10 cellular contexts compared by ENCODE assay signal in genomic region chr6:17984822-17985660, GRCh38. TPM values are rescaled to one million over a fixed set of nuclear protein-coding genes. Genes with fewer than 3 reads are reported as not detected.
DNase-seq lines count a peak whose midpoint lies in the region; ATAC-seq and TF ChIP-seq lines count a peak whose summit lies in the region.
"Had no signal": no experiment of that assay in that cellular context is flagged by ENCODE, and none has a peak within 500 bp of the region (broad histone marks: within the 10 kb centered on the region; RNA-seq: fewer than 3 reads in every experiment).

No MANE protein-coding gene starts in this region.

- H3K27ac Mint-ChIP-seq in progenitor cell of endocrine pancreas = no peak overlapping the region

- peak overlapping the region; percentile 92 for H3K4me2 ChIP-seq in SK-N-SH

- peaks cover 39% of the 10 kb centered on the region for H3K4me1 Mint-ChIP-seq in progenitor cell of endocrine pancreas (ENCODE audit: low read depth)

- peaks cover 27% of the 10 kb centered on the region for H4K20me1 ChIP-seq in SK-N-SH (ENCODE audit: insufficient read depth)

- 49% methylated on average over 11 of the region's 11 CpGs for WGBS in SK-N-SH (ENCODE audit: low lambda C conversion rate)

- no peak for TF ChIP-seq RAD21 in SK-N-SH (IDR thresholded peaks at IDR 0.05; ENCODE audit: low read length)

- H3K4me3 ChIP-seq in BJ (ENCODE audit: low read depth, low read length) = peak overlapping the region; percentile 50
- peak overlapping the region; percentile 69 to 77; a peak in 3 of 4 replicates for H3K4me3 ChIP-seq in SK-N-SH (ENCODE audit: low read depth in 2 of 2, low read length in 1 of 2)
- no peak overlapping the region for H3K4me3 ChIP-seq in MG63

- peak overlapping the region; percentile 67 for H3K4me3 Mint-ChIP-seq in progenitor cell of endocrine pancreas (ENCODE audit: low read depth)

- H3K27me3 ChIP-seq in BJ (ENCODE audit: control insufficient read depth, insufficient read depth, low read length) (no peaks in the 10 kb centered on the region), SK-N-SH (ENCODE audit: insufficient read depth) (no peaks in the 10 kb centered on the region), MG63 (no peaks in the 10 kb centered on the region)

- no peaks in the 10 kb centered on the region for H3K9me2 ChIP-seq in SK-N-SH

- ATAC-seq in left colon = no peak

- no peak for DNase-seq in BJ (ENCODE audit: low read depth)
- DNase-seq in SK-N-SH = no peak
- peak; percentile 60 for DNase-seq in fibroblast of peridontal ligament (ENCODE audit: extremely low read depth)
- no peak for DNase-seq in progenitor cell of endocrine pancreas (ENCODE audit: low spot score, unreplicated experiment)
- no peak for DNase-seq in GM10248 (ENCODE audit: extremely low spot score)
- DNase-seq in left colon = no peak
- no peak for DNase-seq in MG63
- DNase-seq in stimulated activated naive CD4-positive, alpha-beta T cell (lab: John Stamatoyannopoulos, UW) = no peak
- DNase-seq: EL, NCI-H345 had no signal

- POLR2A ChIA-PET in BJ (lab: Charles Lee) (interaction anchor here (0.5 kb wide), 1 partner anchor 150 kb away, joined by 3 read pairs; no protein-coding TSS in a partner anchor), SK-N-SH (lab: Yijun Ruan, JAX) (no interaction called here), GM10248 (lab: Yijun Ruan, JAX) (no interaction called here)

- peaks cover 4% of the 10 kb centered on the region; the same call in 1 of the 2 replicates for H3K36me3 ChIP-seq in BJ (ENCODE audit: control insufficient read depth, insufficient read depth, low read length)
- peaks cover 0 to 22% of the 10 kb centered on the region in 2 experiments for H3K36me3 ChIP-seq in SK-N-SH (replicated peaks in 1 of 2; ENCODE audit: control insufficient read depth in 1 of 2, insufficient read depth in 2 of 2, low read length in 1 of 2)
- no peaks in the 10 kb centered on the region for H3K36me3 ChIP-seq in MG63

- peak overlapping the region; percentile 66 to 85; a peak in 2 of 4 replicates for H3K27ac ChIP-seq in SK-N-SH (ENCODE audit: low read depth in 2 of 2, low read length in 1 of 2)

- H3K9me3 Mint-ChIP-seq in progenitor cell of endocrine pancreas (ENCODE audit: low read depth) = no peaks in the 10 kb centered on the region

- H2AFZ ChIP-seq in SK-N-SH (ENCODE audit: low read depth) = no peak overlapping the region

- peaks cover 5% of the 10 kb centered on the region for H3K36me3 Mint-ChIP-seq in progenitor cell of endocrine pancreas (ENCODE audit: insufficient read depth)

- TF ChIP-seq EP300 in SK-N-SH (IDR thresholded peaks at IDR 0.05; ENCODE audit: borderline replicate concordance in 1 of 2, low read depth in 1 of 2, low read length in 1 of 2) = no peak

- peak overlapping the region; percentile 15; the same call in 1 of the 2 replicates for H3K9ac ChIP-seq in SK-N-SH

- no peaks in the 10 kb centered on the region for H3K9me3 ChIP-seq in SK-N-SH
- H3K9me3 ChIP-seq in MG63 = no peaks in the 10 kb centered on the region

- peaks cover 76% of the 10 kb centered on the region for H3K79me2 ChIP-seq in SK-N-SH (ENCODE audit: insufficient read depth)

- no peak for TF ChIP-seq CTCF in BJ (IDR thresholded peaks at IDR 0.05; ENCODE audit: insufficient read depth, low read depth, low read length)
- TF ChIP-seq CTCF in SK-N-SH (IDR thresholded peaks at IDR 0.05) = no peak
- TF ChIP-seq CTCF in progenitor cell of endocrine pancreas (IDR thresholded peaks at IDR 0.05; ENCODE audit: unreplicated experiment) = no peak
- TF ChIP-seq CTCF in GM10248 (IDR thresholded peaks at IDR 0.05; ENCODE audit: control extremely low read depth, extremely low read depth, low read depth, missing control alignments) = no peak

- H3F3A ChIP-seq in SK-N-SH (replicated peaks; ENCODE audit: insufficient read depth) = peaks cover 20% of the 10 kb centered on the region

- peaks cover 7 to 10% of the 10 kb centered on the region in 2 experiments for H3K4me1 ChIP-seq in SK-N-SH (ENCODE audit: control insufficient read depth in 1 of 2, insufficient read depth in 2 of 2, low read depth in 1 of 2, low read length in 1 of 2)

- CTCF ChIA-PET in BJ (lab: Yijun Ruan, JAX) (no interaction called here), SK-N-SH (lab: Yijun Ruan, JAX) (no interaction called here), GM10248 (lab: Yijun Ruan, JAX) (no interaction called here)

- intact Hi-C loops in left colon (cut with DNase I, micrococcal nuclease) = loop anchor here in 1 of 2 donors (10.0 kb wide), 1 partner anchor 120 kb away; no protein-coding TSS in a partner anchor

- H3K27me3 Mint-ChIP-seq in progenitor cell of endocrine pancreas = no peaks in the 10 kb centered on the region

TF ChIP-seq in SK-N-SH, 30 proteins besides CTCF, POLR2A, EP300 and RAD21:
- TF ChIP-seq ZBTB33 (IDR thresholded peaks at IDR 0.05; ENCODE audit: borderline replicate concordance, low read depth) (no peak), IRF3 (IDR thresholded peaks at IDR 0.05; ENCODE audit: low read depth, low read length) (no peak), RXRA (IDR thresholded peaks at IDR 0.05; ENCODE audit: borderline replicate concordance, low read depth) (no peak), PBX3 (IDR thresholded peaks at IDR 0.05) (peak; percentile 51; the same call in 1 of the 2 replicates), USF1 (IDR thresholded peaks at IDR 0.05; ENCODE audit: borderline replicate concordance, low read depth) (no peak), TEAD4 (IDR thresholded peaks at IDR 0.05; ENCODE audit: borderline replicate concordance, insufficient read depth) (no peak), RCOR1 (IDR thresholded peaks at IDR 0.05; ENCODE audit: low read length) (no peak), MAX (IDR thresholded peaks at IDR 0.05; ENCODE audit: low read depth) (peak; percentile 16; the same call in 1 of the 2 replicates), TAF1 (IDR thresholded peaks at IDR 0.05; ENCODE audit: borderline replicate concordance, low read depth, low read length) (no peak), RFX5 (IDR thresholded peaks at IDR 0.05; ENCODE audit: low read length) (no peak), POLR2AphosphoS5 (IDR thresholded peaks at IDR 0.05; ENCODE audit: low read depth, low read length) (no peak), EZH2phosphoT487 (IDR thresholded peaks at IDR 0.05; ENCODE audit: borderline replicate concordance, low read depth) (no peak), GABPA (IDR thresholded peaks at IDR 0.05; ENCODE audit: low read depth) (no peak), MEF2A (IDR thresholded peaks at IDR 0.05; ENCODE audit: borderline replicate concordance, low read depth) (no peak), FOXJ3 (CRISPR knock-in tag; IDR thresholded peaks at IDR 0.05) (no peak), SMC3 (IDR thresholded peaks at IDR 0.05; ENCODE audit: low read depth, low read length) (no peak)
TF ChIP-seq in SK-N-SH: peak in this region for 2.

RNA-seq across cellular contexts. Expression of gene KIF13A, which starts 2.4 kb away (rescaled TPM):
- 41.4 and 47.9 TPM in 2 replicates for polyA plus RNA-seq in BJ (2011; rRNA removed)
- polyA minus RNA-seq in BJ (2011; rRNA and poly(A)+ RNA removed) = 49.0 and 52.4 TPM in 2 replicates
- polyA plus RNA-seq in SK-N-SH (2012; rRNA removed) = 18.2 and 23.1 TPM in 2 replicates
- 20.1 and 21.5 TPM in 2 replicates for polyA plus RNA-seq in SK-N-SH (2012; cell fraction: cytosol; rRNA removed)
- 14.1 and 23.0 TPM in 2 replicates for polyA plus RNA-seq in SK-N-SH (2012; cell fraction: nucleus; rRNA removed)
- total RNA-seq in progenitor cell of endocrine pancreas = 44.4 and 44.5 TPM in 2 replicates
- 10 to 100 TPM; 40.5 to 47.0 TPM for total RNA-seq in left colon
- 9.5 and 11.3 TPM in 2 replicates for total RNA-seq in MG63 (2014; rRNA removed; shearing (Covaris generic); ENCODE audit: low replicate concordance)
